ENCODE assay signal across 8 cellular contexts in the genomic region with DNA sequence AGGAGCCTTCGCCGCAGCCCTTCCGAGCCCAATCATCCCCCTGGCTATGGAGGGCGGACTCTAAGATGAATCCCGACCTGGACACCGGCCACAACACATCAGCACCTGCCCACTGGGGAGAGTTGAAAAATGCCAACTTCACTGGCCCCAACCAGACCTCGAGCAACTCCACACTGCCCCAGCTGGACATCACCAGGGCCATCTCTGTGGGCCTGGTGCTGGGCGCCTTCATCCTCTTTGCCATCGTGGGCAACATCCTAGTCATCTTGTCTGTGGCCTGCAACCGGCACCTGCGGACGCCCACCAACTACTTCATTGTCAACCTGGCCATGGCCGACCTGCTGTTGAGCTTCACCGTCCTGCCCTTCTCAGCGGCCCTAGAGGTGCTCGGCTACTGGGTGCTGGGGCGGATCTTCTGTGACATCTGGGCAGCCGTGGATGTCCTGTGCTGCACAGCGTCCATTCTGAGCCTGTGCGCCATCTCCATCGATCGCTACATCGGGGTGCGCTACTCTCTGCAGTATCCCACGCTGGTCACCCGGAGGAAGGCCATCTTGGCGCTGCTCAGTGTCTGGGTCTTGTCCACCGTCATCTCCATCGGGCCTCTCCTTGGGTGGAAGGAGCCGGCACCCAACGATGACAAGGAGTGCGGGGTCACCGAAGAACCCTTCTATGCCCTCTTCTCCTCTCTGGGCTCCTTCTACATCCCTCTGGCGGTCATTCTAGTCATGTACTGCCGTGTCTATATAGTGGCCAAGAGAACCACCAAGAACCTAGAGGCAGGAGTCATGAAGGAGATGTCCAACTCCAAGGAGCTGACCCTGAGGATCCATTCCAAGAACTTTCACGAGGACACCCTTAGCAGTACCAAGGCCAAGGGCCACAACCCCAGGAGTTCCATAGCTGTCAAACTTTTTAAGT. TPM values are rescaled to one million over a fixed set of nuclear protein-coding genes. Genes with fewer than 3 reads are reported as not detected.
A peak's percentile ranks its signal among the peaks of the same experiment; 100 is the strongest.
DNase-seq lines count a peak whose midpoint lies in the region; ATAC-seq and TF ChIP-seq lines count a peak whose summit lies in the region.

No MANE protein-coding gene starts in this region.

- no peaks in the 10 kb centered on the region for H3K27me3 ChIP-seq in ACC112 (ENCODE audit: insufficient read depth, low read length)
- H3K27me3 ChIP-seq in MG63: peaks cover 2% of the 10 kb centered on the region; the same call in 1 of the 2 replicates
- H3K27me3 ChIP-seq in endocrine pancreas (ENCODE audit: control insufficient read depth, insufficient read depth, low read length): no peaks in the 10 kb centered on the region
- H3K27me3 ChIP-seq in SJCRH30: no peaks in the 10 kb centered on the region; the same call in 1 of the 2 replicates

- H3K27ac Mint-ChIP-seq in natural killer cell treated with Interleukin-12 subunit alpha and Interleukin-12 subunit beta and Interleukin-15 and Interleukin-18, amount 100 ng/mL, for 72 hours: no peak overlapping the region

- H3K4me3 ChIP-seq in ACC112 (ENCODE audit: low read depth, low read length) (peak overlapping the region; percentile 69), MG63 (peak overlapping the region; percentile 40; the same call in 1 of the 2 replicates), endocrine pancreas (ENCODE audit: control insufficient read depth, insufficient read depth, low read length) (peak overlapping the region; percentile 52), SJCRH30 (no peak overlapping the region)

- H3K9ac ChIP-seq in endocrine pancreas (ENCODE audit: control insufficient read depth, insufficient read depth, low read length): no peak overlapping the region

- H3K9me3 ChIP-seq in MG63 (no peaks in the 10 kb centered on the region), endocrine pancreas (ENCODE audit: control insufficient read depth, low read length) (no peaks in the 10 kb centered on the region), SJCRH30 (replicated peaks) (no peaks in the 10 kb centered on the region)

- no peak overlapping the region for H3K27ac ChIP-seq in ACC112 (ENCODE audit: low read depth, low read length)
- no peak overlapping the region for H3K27ac ChIP-seq in SJCRH30

- peak overlapping the region; percentile 55 for H3K4me3 Mint-ChIP-seq in natural killer cell treated with Interleukin-12 subunit alpha and Interleukin-12 subunit beta and Interleukin-15 and Interleukin-18, amount 100 ng/mL, for 72 hours

- H3K79me2 ChIP-seq in ACC112 (ENCODE audit: control insufficient read depth, insufficient read depth, low read length, unreplicated experiment): no peaks in the 10 kb centered on the region

- TF ChIP-seq CTCF in GM13976 (IDR thresholded peaks at IDR 0.05; ENCODE audit: borderline replicate concordance, control extremely low read depth, extremely low read depth, insufficient read depth, missing control alignments): no peak

- H3K4me1 ChIP-seq in ACC112 (ENCODE audit: control insufficient read depth, insufficient read depth, low read length, unreplicated experiment) (peaks cover 49% of the 10 kb centered on the region), endocrine pancreas (ENCODE audit: control insufficient read depth, insufficient read depth, low read length) (peaks cover 3% of the 10 kb centered on the region), SJCRH30 (no peaks in the 10 kb centered on the region)

- H3K36me3 ChIP-seq in ACC112 (ENCODE audit: insufficient read depth, low read length) (no peaks in the 10 kb centered on the region), MG63 (no peaks in the 10 kb centered on the region), endocrine pancreas (ENCODE audit: control insufficient read depth, insufficient read depth, low read length) (no peaks in the 10 kb centered on the region), SJCRH30 (no peaks in the 10 kb centered on the region)

- H2AFZ ChIP-seq in ACC112 (ENCODE audit: low read length, unreplicated experiment): peak overlapping the region; percentile 51

- DNase-seq in MG63 (no peak), GM13976 (ENCODE audit: low spot score) (no peak), NCI-H2081 (lab: John Stamatoyannopoulos, UW) (no peak), SHP77 treated with DMSO at 0.1 percent for 48 hours (lab: John Stamatoyannopoulos, UW) (no peak), SJCRH30 (no peak)
- DNase-seq in natural killer cell treated with Interleukin-12 subunit alpha and Interleukin-12 subunit beta and Interleukin-15 and Interleukin-18, amount 100 ng/mL, for 72 hours (ENCODE audit: low spot score): no peak

- peaks cover 49 to 64% of the 10 kb centered on the region in 2 donors for H3K27me3 Mint-ChIP-seq in natural killer cell treated with Interleukin-12 subunit alpha and Interleukin-12 subunit beta and Interleukin-15 and Interleukin-18, amount 100 ng/mL, for 72 hours

- H3K4me1 Mint-ChIP-seq in natural killer cell treated with Interleukin-12 subunit alpha and Interleukin-12 subunit beta and Interleukin-15 and Interleukin-18, amount 100 ng/mL, for 72 hours (ENCODE audit: low read depth in 2 of 2): peaks cover 6 to 12% of the 10 kb centered on the region in 2 donors

- no peaks in the 10 kb centered on the region for H3K36me3 Mint-ChIP-seq in natural killer cell treated with Interleukin-12 subunit alpha and Interleukin-12 subunit beta and Interleukin-15 and Interleukin-18, amount 100 ng/mL, for 72 hours

- in situ Hi-C loops in GM13976 (cut with MboI; ENCODE audit: low sequenced_read_pairs, unreplicated experiment): loop anchor here (10.0 kb wide), 1 partner anchor 472 kb away; no protein-coding TSS in a partner anchor

- no peak for ATAC-seq in natural killer cell treated with Interleukin-12 subunit alpha and Interleukin-12 subunit beta and Interleukin-15 and Interleukin-18, amount 100 ng/mL, for 72 hours

- no peaks in the 10 kb centered on the region for H3K9me3 Mint-ChIP-seq in natural killer cell treated with Interleukin-12 subunit alpha and Interleukin-12 subunit beta and Interleukin-15 and Interleukin-18, amount 100 ng/mL, for 72 hours

RNA-seq across cellular contexts. Expression of a gene that starts 0.8 kb away (rescaled TPM):
- total RNA-seq in MG63 (2014; rRNA removed; shearing (Covaris generic); ENCODE audit: low replicate concordance): 0.25 and 0.56 TPM in 2 replicates
- total RNA-seq in natural killer cell treated with Interleukin-12 subunit alpha and Interleukin-12 subunit beta and Interleukin-15 and Interleukin-18, amount 100 ng/mL, for 72 hours: not detected
- not detected in 2 replicates for total RNA-seq in SJCRH30 (2014; rRNA removed; shearing (Covaris generic))
